20 cellular contexts compared by ENCODE assay signal in genomic region chr11:34215806-34216453, GRCh38.
"Had no signal": no experiment of that assay in that cellular context is flagged by ENCODE, and none has a peak within 500 bp of the region (broad histone marks: within the 10 kb centered on the region; RNA-seq: fewer than 3 reads in every experiment).

No MANE protein-coding gene starts in this region.

- H3K4me1 Mint-ChIP-seq: naive B cell had no signal

- H3K36me3 Mint-ChIP-seq: naive B cell had no signal

- H3K27ac Mint-ChIP-seq: nephron had no signal

- H3K4me3 Mint-ChIP-seq: naive B cell, nephron had no signal

- H3K27me3 ChIP-seq: dorsolateral prefrontal cortex, esophagus squamous epithelium, hepatocyte, right lobe of liver, stomach had no signal

- H3K4me3 ChIP-seq: dorsolateral prefrontal cortex, esophagus squamous epithelium, hepatocyte, lung, psoas muscle, right lobe of liver, stomach had no signal

- ATAC-seq: left ventricle myocardium superior, right lobe of liver had no signal

- DNase-seq: cortex of kidney; dorsolateral prefrontal cortex; effector CD8-positive, alpha-beta T cell; esophagus squamous epithelium; head of caudate nucleus; left colon; left ventricle myocardium superior; mesendoderm; naive B cell; psoas muscle; retina; right lobe of liver; stimulated activated CD4-positive, alpha-beta T cell treated with anti-CD3 and anti-CD28 coated beads, Interleukin-4, amount 100 ng/mL, for 1 hour; stimulated activated naive CD4-positive, alpha-beta T cell; stomach; substantia nigra; trophoblast cell had no signal

- H3K4me1 ChIP-seq: esophagus squamous epithelium had no signal

- H3K9me3 ChIP-seq: esophagus squamous epithelium, psoas muscle, right lobe of liver, stomach had no signal

- H3K27ac ChIP-seq: dorsolateral prefrontal cortex, esophagus squamous epithelium, hepatocyte, psoas muscle, right lobe of liver, stomach had no signal

- H3K4me2 ChIP-seq: hepatocyte had no signal

- H2AFZ ChIP-seq: hepatocyte had no signal

- H3K9me3 Mint-ChIP-seq: naive B cell, nephron had no signal

- H3K36me3 ChIP-seq: esophagus squamous epithelium, right lobe of liver, stomach had no signal
